ENCODE assay signal across 20 cellular contexts in genomic region chr2:17959356-17959755, GRCh38.
A peak's percentile ranks its signal among the peaks of the same experiment; 100 is the strongest.
DNase-seq lines count a peak whose midpoint lies in the region; ATAC-seq, FAIRE-seq and TF ChIP-seq lines count a peak whose summit lies in the region.
"Had no signal": no experiment of that assay in that cellular context is flagged by ENCODE, and none has a peak within 500 bp of the region (broad histone marks: within the 10 kb centered on the region; RNA-seq: fewer than 3 reads in every experiment).

No MANE protein-coding gene starts in this region.

- H3K4me3 Mint-ChIP-seq in GM23338 = no peak overlapping the region
- H3K4me3 Mint-ChIP-seq: B cell; CD4-positive, CD25-positive, alpha-beta regulatory T cell; CD8-positive, alpha-beta T cell had no signal

- H3K36me3 ChIP-seq in GM23338 (ENCODE audit: insufficient read depth) (no peaks in the 10 kb centered on the region), HAP-1 (replicated peaks) (no peaks in the 10 kb centered on the region)
- H3K36me3 ChIP-seq: BLaER1 had no signal

- WGBS in A549 (ENCODE audit: missing lambda C conversion rate) = 28% methylated on average over 3 of the region's 3 CpGs

- DNase-seq in A549 (ENCODE audit: low read depth in 1 of 2, low spot score in 1 of 2) (no peak), GM23338 (ENCODE audit: low spot score) (no peak), left kidney (ENCODE audit: low read depth, low spot score) (peak; percentile 59), HAP-1 (ENCODE audit: low spot score in 2 of 2) (no peak), omental fat pad (ENCODE audit: low spot score) (no peak)
- DNase-seq: 8988T; Caco-2; CD4-positive, CD25-positive, alpha-beta regulatory T cell; CD8-positive, alpha-beta T cell; DMS153; DND-41; GOT3; HCEC 1CT had no signal

- H3K27me3 Mint-ChIP-seq in GM23338 (ENCODE audit: insufficient read depth, low read depth, poor library complexity) = peaks cover 10% of the 10 kb centered on the region

- peaks cover 13% of the 10 kb centered on the region for H3K4me1 Mint-ChIP-seq in GM23338
- H3K4me1 Mint-ChIP-seq: B cell; CD4-positive, CD25-positive, alpha-beta regulatory T cell had no signal

- H3F3A ChIP-seq in GM23338 (replicated peaks; ENCODE audit: low read depth) = no peaks in the 10 kb centered on the region

- H3K4me2 ChIP-seq in A549 (no peak overlapping the region), GM23338 (no peak overlapping the region)

- no peaks in the 10 kb centered on the region for H3K9me3 ChIP-seq in A549
- H3K9me3 ChIP-seq in HAP-1 = no peaks in the 10 kb centered on the region
- H3K9me3 ChIP-seq: BLaER1, Caco-2 had no signal

- H2AFZ ChIP-seq in GM23338 = no peak overlapping the region

- no peak overlapping the region for H3K4me3 ChIP-seq in A549
- no peak overlapping the region for H3K4me3 ChIP-seq in GM23338
- no peak overlapping the region for H3K4me3 ChIP-seq in HAP-1
- H3K4me3 ChIP-seq: BLaER1 had no signal

- POLR2A ChIA-PET in A549 (lab: Yijun Ruan, JAX) = no interaction called here

- TF ChIP-seq EP300 in A549 (IDR thresholded peaks at IDR 0.05) = no peak

- H3K79me2 ChIP-seq in GM23338 (replicated peaks; ENCODE audit: insufficient read depth) = no peaks in the 10 kb centered on the region

- FAIRE-seq in A549 (lab: Jason Lieb, UNC) = peak; percentile 49
- FAIRE-seq: G401.6, GM12892, H54 had no signal

- H3K9me2 ChIP-seq in GM23338 (ENCODE audit: insufficient read depth) = no peaks in the 10 kb centered on the region

- CTCF ChIA-PET in A549 (lab: Yijun Ruan, JAX) = no interaction called here

- no peak overlapping the region for H3K27ac Mint-ChIP-seq in GM23338
- H3K27ac Mint-ChIP-seq: B cell; CD4-positive, CD25-positive, alpha-beta regulatory T cell; CD8-positive, alpha-beta T cell had no signal

- no peaks in the 10 kb centered on the region; the same call in 2 of the 3 replicates for H3K9me3 Mint-ChIP-seq in GM23338
- H3K9me3 Mint-ChIP-seq: CD4-positive, CD25-positive, alpha-beta regulatory T cell; CD8-positive, alpha-beta T cell had no signal

- TF ChIP-seq RAD21 in A549 (conservative IDR thresholded peaks at IDR 0.05 in 1 of 2, IDR thresholded peaks at IDR 0.05 in 1 of 2) = no peak

- ATAC-seq in A549 = no peak
- peak; percentile 66 for ATAC-seq in GM23338
- no peak for ATAC-seq in omental fat pad (ENCODE audit: low FRiP score)
- ATAC-seq in HG02885 (IDR thresholded peaks at IDR 0.05; ENCODE audit: poor library complexity, unreplicated experiment) = no peak
- ATAC-seq: CD8-positive, alpha-beta T cell had no signal

- no peaks in the 10 kb centered on the region for H3K27me3 ChIP-seq in GM23338 (ENCODE audit: insufficient read depth)
- H3K27me3 ChIP-seq in HAP-1 (ENCODE audit: low read depth) = no peaks in the 10 kb centered on the region
- H3K27me3 ChIP-seq: BLaER1 had no signal

- TF ChIP-seq CTCF in A549 (IDR thresholded peaks at IDR 0.05) = no peak
- no peak for TF ChIP-seq CTCF in GM23338 (conservative IDR thresholded peaks at IDR 0.05; ENCODE audit: low read depth in 2 of 2)
- no peak for TF ChIP-seq CTCF in omental fat pad (IDR thresholded peaks at IDR 0.05)

- H3K36me3 Mint-ChIP-seq in GM23338 (ENCODE audit: low read depth) = no peaks in the 10 kb centered on the region; the same call in 2 of the 3 replicates
- H3K36me3 Mint-ChIP-seq: CD4-positive, CD25-positive, alpha-beta regulatory T cell; CD8-positive, alpha-beta T cell had no signal

- in situ Hi-C loops in HAP-1 (cut with MboI; ENCODE audit: low sequenced_read_pairs) = no loop called here

- H3K27ac ChIP-seq in A549 = no peak overlapping the region
- H3K27ac ChIP-seq in GM23338 (ENCODE audit: low read depth) = no peak overlapping the region
- H3K27ac ChIP-seq: BLaER1, C4-2B had no signal

- H4K20me1 ChIP-seq in GM23338 (replicated peaks; ENCODE audit: insufficient read depth) = no peaks in the 10 kb centered on the region
- H4K20me1 ChIP-seq: BLaER1 had no signal

- H3K4me1 ChIP-seq in A549 = no peaks in the 10 kb centered on the region
- H3K4me1 ChIP-seq in GM23338 (ENCODE audit: insufficient read depth) = peaks cover 5% of the 10 kb centered on the region; the same call in 1 of the 2 replicates
- H3K4me1 ChIP-seq in HAP-1 = peaks cover 10% of the 10 kb centered on the region
- H3K4me1 ChIP-seq: Caco-2 had no signal

- TF ChIP-seq POLR2A in A549 (IDR thresholded peaks at IDR 0.05; ENCODE audit: low read length) = no peak

TF ChIP-seq in A549, 52 proteins besides CTCF, POLR2A, EP300 and RAD21:
- TF ChIP-seq, protein P1, sequence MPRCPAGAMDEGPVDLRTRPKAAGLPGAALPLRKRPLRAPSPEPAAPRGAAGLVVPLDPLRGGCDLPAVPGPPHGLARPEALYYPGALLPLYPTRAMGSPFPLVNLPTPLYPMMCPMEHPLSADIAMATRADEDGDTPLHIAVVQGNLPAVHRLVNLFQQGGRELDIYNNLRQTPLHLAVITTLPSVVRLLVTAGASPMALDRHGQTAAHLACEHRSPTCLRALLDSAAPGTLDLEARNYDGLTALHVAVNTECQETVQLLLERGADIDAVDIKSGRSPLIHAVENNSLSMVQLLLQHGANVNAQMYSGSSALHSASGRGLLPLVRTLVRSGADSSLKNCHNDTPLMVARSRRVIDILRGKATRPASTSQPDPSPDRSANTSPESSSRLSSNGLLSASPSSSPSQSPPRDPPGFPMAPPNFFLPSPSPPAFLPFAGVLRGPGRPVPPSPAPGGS (IDR thresholded peaks at IDR 0.05) = no peak
- no peak for TF ChIP-seq CBX2 (IDR thresholded peaks at IDR 0.05; ENCODE audit: borderline replicate concordance, low read depth)
- TF ChIP-seq GATA3 (IDR thresholded peaks at IDR 0.05; ENCODE audit: borderline replicate concordance) = no peak
- TF ChIP-seq HOXB5 (CRISPR knock-in tag; IDR thresholded peaks at IDR 0.05) = no peak
- no peak for TF ChIP-seq MYC (IDR thresholded peaks at IDR 0.05; ENCODE audit: borderline replicate concordance, low read length)
- TF ChIP-seq HMGXB4 (CRISPR knock-in tag; IDR thresholded peaks at IDR 0.05; ENCODE audit: borderline replicate concordance) = no peak
TF ChIP-seq in A549: peak in this region for 0.

TF ChIP-seq in GM23338, 12 proteins besides CTCF, POLR2A, EP300 and RAD21 (continues in another document):
- no peak for TF ChIP-seq POLR2AphosphoS5 (IDR thresholded peaks at IDR 0.05; ENCODE audit: low read depth)
- TF ChIP-seq REST (IDR thresholded peaks at IDR 0.05; ENCODE audit: unreplicated experiment) = no peak
- no peak for TF ChIP-seq ETS1 (IDR thresholded peaks at IDR 0.05)
- TF ChIP-seq JUNB (IDR thresholded peaks at IDR 0.05; ENCODE audit: unreplicated experiment) = no peak
- TF ChIP-seq STAT1 (IDR thresholded peaks at IDR 0.05; ENCODE audit: unreplicated experiment) = no peak
- TF ChIP-seq EZH2 (IDR thresholded peaks at IDR 0.05; ENCODE audit: low read depth, unreplicated experiment) = no peak
- no peak for TF ChIP-seq CREB1 (CRISPR knock-in tag; IDR thresholded peaks at IDR 0.05; ENCODE audit: low read depth)
- TF ChIP-seq EZH2phosphoT487 (IDR thresholded peaks at IDR 0.05; ENCODE audit: unreplicated experiment) = no peak
